16 cellular contexts compared by ENCODE assay signal in the genomic region with DNA sequence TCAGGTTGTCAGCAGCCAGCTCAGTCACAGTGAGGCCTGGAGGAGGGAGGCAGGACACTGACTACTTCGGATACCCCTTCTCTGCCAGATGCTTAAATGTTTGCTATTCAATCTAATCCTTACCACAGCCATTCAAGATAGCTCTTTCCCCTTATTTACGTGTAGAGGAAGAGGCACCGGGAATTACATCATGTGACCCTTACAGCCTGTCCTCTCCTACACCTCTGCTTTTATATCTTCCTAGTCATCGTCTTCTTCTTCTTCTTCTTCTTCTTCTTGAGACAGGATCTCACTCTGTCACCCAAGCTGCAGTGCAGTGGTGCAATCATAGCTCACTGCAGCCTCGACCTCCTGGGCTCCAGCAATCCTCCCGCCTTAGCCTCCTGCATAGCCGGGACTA.
DNase-seq lines count a peak whose midpoint lies in the region; ATAC-seq and TF ChIP-seq lines count a peak whose summit lies in the region.
"Had no signal": no experiment of that assay in that cellular context is flagged by ENCODE, and none has a peak within 500 bp of the region (broad histone marks: within the 10 kb centered on the region; RNA-seq: fewer than 3 reads in every experiment).

No MANE protein-coding gene starts in this region.

- peak overlapping the region; percentile 47 for H3K4me3 ChIP-seq in lower lobe of right lung
- H3K4me3 ChIP-seq in upper lobe of right lung, result peak overlapping the region; percentile 45
- H3K4me3 ChIP-seq in right atrium auricular region, result no peak overlapping the region
- H3K4me3 ChIP-seq: hepatocyte had no signal

- H3K4me3 Mint-ChIP-seq in activated naive CD4-positive, alpha-beta T cell treated with anti-CD3 and anti-CD28 coated beads for 36 hours, result peak overlapping the region; percentile 86
- H3K4me3 Mint-ChIP-seq in T-helper 17 cell, result peak overlapping the region; percentile 94
- H3K4me3 Mint-ChIP-seq: nephron progenitor cell had no signal

- no peak for TF ChIP-seq CTCF in lower lobe of right lung (IDR thresholded peaks at IDR 0.05)
- TF ChIP-seq CTCF in upper lobe of right lung (IDR thresholded peaks at IDR 0.05), result no peak
- TF ChIP-seq CTCF in right atrium auricular region (IDR thresholded peaks at IDR 0.05), result no peak

- H3K9me3 ChIP-seq in T-helper 17 cell (ENCODE audit: control insufficient read depth, low read length, poor library complexity, severe bottlenecking), result no peaks in the 10 kb centered on the region
- no peaks in the 10 kb centered on the region for H3K9me3 ChIP-seq in lower lobe of right lung
- no peaks in the 10 kb centered on the region for H3K9me3 ChIP-seq in upper lobe of right lung
- H3K9me3 ChIP-seq in right atrium auricular region, result no peaks in the 10 kb centered on the region
- H3K9me3 ChIP-seq: right lobe of liver had no signal

- peaks cover 24% of the 10 kb centered on the region for H3K36me3 Mint-ChIP-seq in activated naive CD4-positive, alpha-beta T cell treated with anti-CD3 and anti-CD28 coated beads for 36 hours (ENCODE audit: low read depth)
- peaks cover 19 to 45% of the 10 kb centered on the region in 2 donors for H3K36me3 Mint-ChIP-seq in activated naive CD4-positive, alpha-beta T cell treated with anti-CD3 and anti-CD28 coated beads, Interleukin-2, amount 50 U/mL, for 72 hours
- H3K36me3 Mint-ChIP-seq in T-helper 17 cell (ENCODE audit: low read depth), result peaks cover 9% of the 10 kb centered on the region

- no peak for DNase-seq in activated naive CD4-positive, alpha-beta T cell treated with anti-CD3 and anti-CD28 coated beads for 36 hours
- DNase-seq in activated naive CD4-positive, alpha-beta T cell treated with anti-CD3 and anti-CD28 coated beads, Interleukin-2, amount 50 U/mL, for 72 hours (ENCODE audit: low spot score in 2 of 2), result no peak
- DNase-seq in T-helper 17 cell, result no peak
- no peak for DNase-seq in lower lobe of right lung
- no peak for DNase-seq in upper lobe of right lung
- no peak for DNase-seq in iPS-NIHi11 (ENCODE audit: low spot score)
- DNase-seq in NCI-H774 (lab: John Stamatoyannopoulos, UW), result no peak
- no peak for DNase-seq in right atrium auricular region (ENCODE audit: low spot score)
- DNase-seq: H7; left colon; NCI-H1105 treated with DMSO at 0.1 percent for 48 hours; nephron progenitor cell; right lobe of liver; stimulated activated CD4-positive, alpha-beta T cell treated with anti-CD3 and anti-CD28 coated beads, Interleukin-4, amount 100 ng/mL, for 24 hours had no signal

- H3K27ac ChIP-seq in lower lobe of right lung, result peak overlapping the region; percentile 87
- H3K27ac ChIP-seq in upper lobe of right lung, result peak overlapping the region; percentile 84
- no peak overlapping the region for H3K27ac ChIP-seq in right atrium auricular region
- H3K27ac ChIP-seq: hepatocyte had no signal

- intact Hi-C loops in activated naive CD4-positive, alpha-beta T cell treated with anti-CD3 and anti-CD28 coated beads for 36 hours (cut with micrococcal nuclease), result loop anchor here (5.0 kb wide), 1 partner anchor 103 kb away; no protein-coding TSS in a partner anchor
- intact Hi-C loops in lower lobe of right lung (cut with DNase I) (no loop called here), upper lobe of right lung (cut with DNase I) (no loop called here)

- H3K27me3 ChIP-seq in lower lobe of right lung (ENCODE audit: low read depth) (no peaks in the 10 kb centered on the region), upper lobe of right lung (no peaks in the 10 kb centered on the region), right atrium auricular region (no peaks in the 10 kb centered on the region)
- H3K27me3 ChIP-seq: hepatocyte, right lobe of liver had no signal

- H3K27ac Mint-ChIP-seq in activated naive CD4-positive, alpha-beta T cell treated with anti-CD3 and anti-CD28 coated beads for 36 hours, result peak overlapping the region; percentile 91
- H3K27ac Mint-ChIP-seq in activated naive CD4-positive, alpha-beta T cell treated with anti-CD3 and anti-CD28 coated beads, Interleukin-2, amount 50 U/mL, for 72 hours, result no peak overlapping the region
- peak overlapping the region; percentile 97 for H3K27ac Mint-ChIP-seq in T-helper 17 cell
- H3K27ac Mint-ChIP-seq: nephron progenitor cell had no signal

- H3K36me3 ChIP-seq in lower lobe of right lung (no peaks in the 10 kb centered on the region), upper lobe of right lung (no peaks in the 10 kb centered on the region), right atrium auricular region (no peaks in the 10 kb centered on the region)
- H3K36me3 ChIP-seq: right lobe of liver had no signal

- peaks cover 2% of the 10 kb centered on the region for H3K9me3 Mint-ChIP-seq in activated naive CD4-positive, alpha-beta T cell treated with anti-CD3 and anti-CD28 coated beads for 36 hours
- H3K9me3 Mint-ChIP-seq in activated naive CD4-positive, alpha-beta T cell treated with anti-CD3 and anti-CD28 coated beads, Interleukin-2, amount 50 U/mL, for 72 hours, result peaks cover 0 to 13% of the 10 kb centered on the region in 2 donors

- H3K4me1 ChIP-seq in lower lobe of right lung (peaks cover 48% of the 10 kb centered on the region), upper lobe of right lung (peaks cover 8% of the 10 kb centered on the region), right atrium auricular region (no peaks in the 10 kb centered on the region)
- H3K4me1 ChIP-seq: right lobe of liver had no signal

- H3K4me1 Mint-ChIP-seq in activated naive CD4-positive, alpha-beta T cell treated with anti-CD3 and anti-CD28 coated beads for 36 hours (ENCODE audit: low read depth), result peaks cover 60% of the 10 kb centered on the region
- peaks cover 51% of the 10 kb centered on the region for H3K4me1 Mint-ChIP-seq in T-helper 17 cell

- H3K27me3 Mint-ChIP-seq in activated naive CD4-positive, alpha-beta T cell treated with anti-CD3 and anti-CD28 coated beads for 36 hours (ENCODE audit: low read depth), result no peaks in the 10 kb centered on the region
- no peaks in the 10 kb centered on the region for H3K27me3 Mint-ChIP-seq in T-helper 17 cell

- no peak for ATAC-seq in activated naive CD4-positive, alpha-beta T cell treated with anti-CD3 and anti-CD28 coated beads, Interleukin-2, amount 50 U/mL, for 72 hours
- ATAC-seq in T-helper 17 cell (no peak), lower lobe of right lung (no peak), upper lobe of right lung (no peak)
- ATAC-seq: left colon, SK-N-SH treated with all-trans-retinoic acid at 6 μM for 48 hours had no signal

- CTCF ChIA-PET in activated naive CD4-positive, alpha-beta T cell treated with anti-CD3 and anti-CD28 coated beads for 36 hours (lab: Charles Lee), result interaction anchor here (0.7 to 3.3 kb wide), 6 partner anchors 13 to 115 kb away, joined by 3 to 15 read pairs (median 6); no protein-coding TSS in a partner anchor

Comparison
In these comparisons a context has a peak if more than half of its experiments do, and no peak if none do; other contexts are left out.
1. H3K27ac Mint-ChIP-seq: peak in activated naive CD4-positive, alpha-beta T cell treated with anti-CD3 and anti-CD28 coated beads for 36 hours (single experiment) and T-helper 17 cell (single experiment); none in activated naive CD4-positive, alpha-beta T cell treated with anti-CD3 and anti-CD28 coated beads, Interleukin-2, amount 50 U/mL, for 72 hours (0 of 2).
2. H3K27ac ChIP-seq: peak in lower lobe of right lung (single experiment) and upper lobe of right lung (single experiment); none in right atrium auricular region (0 of 2).
3. H3K4me3 ChIP-seq: peak in lower lobe of right lung (single experiment) and upper lobe of right lung (single experiment); none in right atrium auricular region (0 of 2).